1 cellular context compared by ENCODE assay signal in the genomic region with DNA sequence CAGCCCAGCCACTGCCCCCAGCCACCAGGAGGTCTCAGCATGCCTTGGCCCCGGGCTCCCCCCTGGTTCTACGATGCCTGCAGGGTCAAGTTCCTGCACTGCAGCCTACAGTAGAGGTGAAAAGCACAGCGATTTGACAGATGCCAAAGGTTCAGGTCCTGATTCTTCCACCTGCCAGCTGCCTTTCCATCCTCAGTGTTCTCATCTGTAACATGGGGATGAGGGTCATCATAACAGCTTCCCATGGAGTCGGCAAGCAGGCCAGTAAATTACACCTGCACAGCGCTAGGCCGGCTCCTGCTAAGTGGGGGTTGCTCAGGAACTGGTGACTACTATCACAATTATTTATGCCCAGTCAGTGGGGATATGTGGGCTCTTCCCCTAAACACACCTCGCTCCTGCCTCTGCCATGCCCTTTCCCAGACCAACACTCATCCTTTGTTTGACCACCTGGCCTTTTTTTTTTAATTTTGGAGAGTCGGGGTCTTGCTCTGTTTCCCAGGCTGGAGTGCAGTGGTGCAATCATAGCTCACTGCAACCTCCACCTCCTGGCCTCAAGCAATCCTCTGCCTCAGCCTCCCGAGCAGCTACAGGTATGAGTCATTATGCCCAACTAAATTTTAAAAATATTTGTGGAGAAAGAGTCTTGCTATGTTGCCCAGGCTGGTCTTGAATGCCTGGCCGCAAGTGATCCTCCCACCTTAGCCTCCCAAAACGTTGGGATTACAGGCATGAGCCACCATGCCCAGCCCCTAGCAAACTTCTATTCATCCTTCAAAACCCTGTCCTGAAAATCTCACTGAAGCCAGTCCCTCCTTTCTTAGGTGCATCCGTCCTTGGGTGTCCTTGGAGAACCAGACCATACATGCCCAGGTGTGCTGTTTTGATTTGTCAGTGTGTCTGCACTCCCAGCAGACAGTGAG.
TF ChIP-seq lines count a peak whose summit lies in the region.

No MANE protein-coding gene starts in this region.

TF ChIP-seq in K562, 482 proteins besides CTCF, POLR2A, EP300 and RAD21:
- TF ChIP-seq, protein P1, sequence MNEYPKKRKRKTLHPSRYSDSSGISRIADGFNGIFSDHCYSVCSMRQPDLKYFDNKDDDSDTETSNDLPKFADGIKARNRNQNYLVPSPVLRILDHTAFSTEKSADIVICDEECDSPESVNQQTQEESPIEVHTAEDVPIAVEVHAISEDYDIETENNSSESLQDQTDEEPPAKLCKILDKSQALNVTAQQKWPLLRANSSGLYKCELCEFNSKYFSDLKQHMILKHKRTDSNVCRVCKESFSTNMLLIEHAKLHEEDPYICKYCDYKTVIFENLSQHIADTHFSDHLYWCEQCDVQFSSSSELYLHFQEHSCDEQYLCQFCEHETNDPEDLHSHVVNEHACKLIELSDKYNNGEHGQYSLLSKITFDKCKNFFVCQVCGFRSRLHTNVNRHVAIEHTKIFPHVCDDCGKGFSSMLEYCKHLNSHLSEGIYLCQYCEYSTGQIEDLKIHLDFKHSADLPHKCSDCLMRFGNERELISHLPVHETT (CRISPR knock-in tag; conservative IDR thresholded peaks at IDR 0.05 in 1 of 2, IDR thresholded peaks at IDR 0.05 in 1 of 2) = no peak
- peak; percentile 58; the same call in 1 of the 2 replicates for TF ChIP-seq BCOR (IDR thresholded peaks at IDR 0.05)
- no peak for TF ChIP-seq FOXK2 (conservative IDR thresholded peaks at IDR 0.05 in 1 of 2, IDR thresholded peaks at IDR 0.05 in 1 of 2; ENCODE audit: low read depth in 2 of 2)
- TF ChIP-seq, protein P2, sequence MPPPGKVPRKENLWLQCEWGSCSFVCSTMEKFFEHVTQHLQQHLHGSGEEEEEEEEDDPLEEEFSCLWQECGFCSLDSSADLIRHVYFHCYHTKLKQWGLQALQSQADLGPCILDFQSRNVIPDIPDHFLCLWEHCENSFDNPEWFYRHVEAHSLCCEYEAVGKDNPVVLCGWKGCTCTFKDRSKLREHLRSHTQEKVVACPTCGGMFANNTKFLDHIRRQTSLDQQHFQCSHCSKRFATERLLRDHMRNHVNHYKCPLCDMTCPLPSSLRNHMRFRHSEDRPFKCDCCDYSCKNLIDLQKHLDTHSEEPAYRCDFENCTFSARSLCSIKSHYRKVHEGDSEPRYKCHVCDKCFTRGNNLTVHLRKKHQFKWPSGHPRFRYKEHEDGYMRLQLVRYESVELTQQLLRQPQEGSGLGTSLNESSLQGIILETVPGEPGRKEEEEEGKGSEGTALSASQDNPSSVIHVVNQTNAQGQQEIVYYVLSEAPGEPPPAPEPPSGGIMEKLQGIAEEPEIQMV (tag; conservative IDR thresholded peaks at IDR 0.05; ENCODE audit: low read depth) = no peak
- TF ChIP-seq RBM25 (IDR thresholded peaks at IDR 0.05; ENCODE audit: low read depth, low read length, severe bottlenecking) = peak; percentile 52
- peak; percentile 98 for TF ChIP-seq ZNF121 (CRISPR knock-in tag; conservative IDR thresholded peaks at IDR 0.05)
